16 cellular contexts compared by ENCODE assay signal in the genomic region with DNA sequence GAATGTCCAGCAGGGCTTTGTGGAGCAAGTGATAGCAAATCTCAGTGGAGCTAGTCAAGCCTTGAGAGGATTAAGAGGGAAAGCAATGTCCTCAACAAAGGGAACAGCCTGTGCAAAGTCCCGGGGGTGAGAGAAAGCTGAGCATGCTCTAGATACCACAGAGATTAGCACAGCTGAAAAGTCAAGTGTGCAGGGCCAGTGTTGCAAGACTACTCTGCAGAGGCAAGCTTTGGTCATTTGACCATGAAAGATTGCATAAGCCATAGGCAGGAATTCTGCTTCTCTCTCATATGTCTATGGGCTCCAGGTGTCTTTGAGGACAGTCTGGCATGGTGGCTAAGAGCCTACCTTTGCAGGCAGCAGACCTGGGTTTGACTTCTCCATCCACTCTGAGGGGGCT.
DNase-seq lines count a peak whose midpoint lies in the region; ATAC-seq, FAIRE-seq and TF ChIP-seq lines count a peak whose summit lies in the region.
"Had no signal": no experiment of that assay in that cellular context is flagged by ENCODE, and none has a peak within 500 bp of the region (broad histone marks: within the 10 kb centered on the region; RNA-seq: fewer than 3 reads in every experiment).

No MANE protein-coding gene starts in this region.

- peaks cover 10 to 17% of the 10 kb centered on the region in 2 donors for H3K4me1 ChIP-seq in small intestine (ENCODE audit: control insufficient read depth in 2 of 2, insufficient read depth in 1 of 2, low read depth in 1 of 2, low read length in 1 of 2)

- no peaks in the 10 kb centered on the region for H3K27me3 ChIP-seq in small intestine (ENCODE audit: control insufficient read depth in 2 of 2, insufficient read depth in 2 of 2, low read length in 2 of 2)

- WGBS in small intestine, 3 donors, result 16 to 55% (median 21%) methylated on average over 1 of the region's 1 CpG

- no peak for ATAC-seq in HG03025 (IDR thresholded peaks at IDR 0.05; ENCODE audit: low FRiP score, unreplicated experiment)
- ATAC-seq: GM12878 had no signal

- FAIRE-seq in small intestine (lab: Jason Lieb, UNC), result no peak
- FAIRE-seq: GM12878, GM19239, urothelium cell line had no signal

- DNase-seq in NOMO-1 treated with DMSO at 0.1 percent for 48 hours (lab: John Stamatoyannopoulos, UW; ENCODE audit: unreplicated experiment), result peak; percentile 11
- no peak for DNase-seq in NOMO-1 treated with dmso at 0.1 percent for 144 hours (lab: John Stamatoyannopoulos, UW; ENCODE audit: unreplicated experiment)
- DNase-seq in SKM-1 treated with dmso at 0.1 percent for 144 hours (lab: John Stamatoyannopoulos, UW; ENCODE audit: unreplicated experiment), result peak; percentile 64
- peak; percentile 17 for DNase-seq in glomerular visceral epithelial cell (ENCODE audit: extremely low spot score)
- peak; percentile 72 for DNase-seq in small intestine
- DNase-seq in dermis blood vessel endothelial cell, result no peak
- no peak for DNase-seq in GM13976 (ENCODE audit: low spot score)
- DNase-seq: activated CD4-positive, CD25-positive, alpha-beta regulatory T cell; amygdala; glutamatergic neuron; NCI-H1417; nucleus accumbens had no signal

- TF ChIP-seq CTCF in GM13976 (IDR thresholded peaks at IDR 0.05; ENCODE audit: borderline replicate concordance, control extremely low read depth, extremely low read depth, insufficient read depth, missing control alignments), result no peak

- H3K27ac ChIP-seq in small intestine (ENCODE audit: low read depth in 1 of 2, low read length in 1 of 2), result peak overlapping the region in 1 of 2 donors; percentile 21

- in situ Hi-C loops in GM13976 (cut with MboI; ENCODE audit: low sequenced_read_pairs, unreplicated experiment), result no loop called here

- no peaks in the 10 kb centered on the region for H3K36me3 ChIP-seq in small intestine (ENCODE audit: control insufficient read depth in 2 of 2, insufficient read depth in 2 of 2, low read length in 2 of 2)

- no peaks in the 10 kb centered on the region for H3K9me3 ChIP-seq in small intestine (ENCODE audit: control insufficient read depth, low read depth)

- no peak overlapping the region for H3K4me3 ChIP-seq in small intestine (ENCODE audit: low read depth in 1 of 2, low read length in 2 of 2)
- H3K4me3 ChIP-seq: GM12878 had no signal

Comparison
In these comparisons a context has a peak if more than half of its experiments do, and no peak if none do; other contexts are left out.
1. DNase-seq: peak in NOMO-1 treated with DMSO at 0.1 percent for 48 hours (single experiment), SKM-1 treated with dmso at 0.1 percent for 144 hours (single experiment), glomerular visceral epithelial cell (single experiment) and small intestine (single experiment); none in NOMO-1 treated with dmso at 0.1 percent for 144 hours (single experiment), dermis blood vessel endothelial cell (single experiment) and GM13976 (single experiment).